In genomic region chr12:92627511-92627910, GRCh38 we compare ENCODE assay signal across 5 cellular contexts.
"Had no signal": no experiment of that assay in that cellular context is flagged by ENCODE, and none has a peak within 500 bp of the region (broad histone marks: within the 10 kb centered on the region; RNA-seq: fewer than 3 reads in every experiment).

No MANE protein-coding gene starts in this region.

- DNase-seq: H9, HCEC 1CT, KBM-7 had no signal

- FAIRE-seq: H1, HTR-8/SVneo had no signal
